ENCODE assay signal across 1 cellular context in genomic region chr17:8859029-8859803, GRCh38.
TF ChIP-seq lines count a peak whose summit lies in the region.

No MANE protein-coding gene starts in this region.

TF ChIP-seq in GM12878, 131 proteins besides CTCF, POLR2A, EP300 and RAD21 (continued from another document and continues in another):
- TF ChIP-seq IRF5 (IDR thresholded peaks at IDR 0.05; ENCODE audit: borderline replicate concordance) (no peak), ZNF687 (IDR thresholded peaks at IDR 0.05) (peak; percentile 97), SMAD1 (IDR thresholded peaks at IDR 0.05; ENCODE audit: low read depth, partially characterized antibody) (peak; percentile 18), CEBPZ (IDR thresholded peaks at IDR 0.05; ENCODE audit: low read depth, low read length) (no peak), MTA2 (IDR thresholded peaks at IDR 0.05; ENCODE audit: low read depth) (peak; percentile 77; the same call in 1 of the 2 replicates), SMC3 (IDR thresholded peaks at IDR 0.05; ENCODE audit: borderline replicate concordance, low read length) (peak; percentile 20; the same call in 1 of the 2 replicates), RB1 (IDR thresholded peaks at IDR 0.05; ENCODE audit: borderline replicate concordance) (no peak), CHD4 (IDR thresholded peaks at IDR 0.05) (no peak), ZNF384 (IDR thresholded peaks at IDR 0.05; ENCODE audit: borderline replicate concordance, low read depth, low read length) (no peak), CBFB (IDR thresholded peaks at IDR 0.05; ENCODE audit: low read depth) (peak; percentile 67; the same call in 1 of the 2 replicates), SIX5 (IDR thresholded peaks at IDR 0.05; ENCODE audit: low read depth, low read length, severe bottlenecking) (no peak), NR2C1 (IDR thresholded peaks at IDR 0.05) (no peak), TBL1XR1 (IDR thresholded peaks at IDR 0.05; ENCODE audit: low read depth, low read length) (no peak), NRF1 (conservative IDR thresholded peaks at IDR 0.05; ENCODE audit: low read depth, low read length) (no peak), CBX5 (IDR thresholded peaks at IDR 0.05; ENCODE audit: low read depth) (no peak), RBBP5 (conservative IDR thresholded peaks at IDR 0.05) (no peak), STAT3 (IDR thresholded peaks at IDR 0.05; ENCODE audit: low read depth, low read length) (no peak), LARP7 (IDR thresholded peaks at IDR 0.05) (0 out of 2 replicates have a peak, but pooled peaks have one; percentile 12), MYC (IDR thresholded peaks at IDR 0.05; ENCODE audit: insufficient read depth, insufficient read length, insufficient replicate concordance, low read length, severe bottlenecking) (no peak), IRF3 (IDR thresholded peaks at IDR 0.05) (no peak), TCF7 (IDR thresholded peaks at IDR 0.05; ENCODE audit: borderline replicate concordance) (no peak), KLF5 (IDR thresholded peaks at IDR 0.05; ENCODE audit: partially characterized antibody) (no peak), MEF2B (IDR thresholded peaks at IDR 0.05; ENCODE audit: partially characterized antibody, poor library complexity, severe bottlenecking) (peak; percentile 92), MEF2A (IDR thresholded peaks at IDR 0.05; ENCODE audit: insufficient read depth, low read depth, low read length) (no peak), PBX3 (IDR thresholded peaks at IDR 0.05; ENCODE audit: insufficient replicate concordance, low read depth, low read length) (no peak), IKZF2 (IDR thresholded peaks at IDR 0.05) (peak; percentile 66 to 77)
- TF ChIP-seq, protein P1, sequence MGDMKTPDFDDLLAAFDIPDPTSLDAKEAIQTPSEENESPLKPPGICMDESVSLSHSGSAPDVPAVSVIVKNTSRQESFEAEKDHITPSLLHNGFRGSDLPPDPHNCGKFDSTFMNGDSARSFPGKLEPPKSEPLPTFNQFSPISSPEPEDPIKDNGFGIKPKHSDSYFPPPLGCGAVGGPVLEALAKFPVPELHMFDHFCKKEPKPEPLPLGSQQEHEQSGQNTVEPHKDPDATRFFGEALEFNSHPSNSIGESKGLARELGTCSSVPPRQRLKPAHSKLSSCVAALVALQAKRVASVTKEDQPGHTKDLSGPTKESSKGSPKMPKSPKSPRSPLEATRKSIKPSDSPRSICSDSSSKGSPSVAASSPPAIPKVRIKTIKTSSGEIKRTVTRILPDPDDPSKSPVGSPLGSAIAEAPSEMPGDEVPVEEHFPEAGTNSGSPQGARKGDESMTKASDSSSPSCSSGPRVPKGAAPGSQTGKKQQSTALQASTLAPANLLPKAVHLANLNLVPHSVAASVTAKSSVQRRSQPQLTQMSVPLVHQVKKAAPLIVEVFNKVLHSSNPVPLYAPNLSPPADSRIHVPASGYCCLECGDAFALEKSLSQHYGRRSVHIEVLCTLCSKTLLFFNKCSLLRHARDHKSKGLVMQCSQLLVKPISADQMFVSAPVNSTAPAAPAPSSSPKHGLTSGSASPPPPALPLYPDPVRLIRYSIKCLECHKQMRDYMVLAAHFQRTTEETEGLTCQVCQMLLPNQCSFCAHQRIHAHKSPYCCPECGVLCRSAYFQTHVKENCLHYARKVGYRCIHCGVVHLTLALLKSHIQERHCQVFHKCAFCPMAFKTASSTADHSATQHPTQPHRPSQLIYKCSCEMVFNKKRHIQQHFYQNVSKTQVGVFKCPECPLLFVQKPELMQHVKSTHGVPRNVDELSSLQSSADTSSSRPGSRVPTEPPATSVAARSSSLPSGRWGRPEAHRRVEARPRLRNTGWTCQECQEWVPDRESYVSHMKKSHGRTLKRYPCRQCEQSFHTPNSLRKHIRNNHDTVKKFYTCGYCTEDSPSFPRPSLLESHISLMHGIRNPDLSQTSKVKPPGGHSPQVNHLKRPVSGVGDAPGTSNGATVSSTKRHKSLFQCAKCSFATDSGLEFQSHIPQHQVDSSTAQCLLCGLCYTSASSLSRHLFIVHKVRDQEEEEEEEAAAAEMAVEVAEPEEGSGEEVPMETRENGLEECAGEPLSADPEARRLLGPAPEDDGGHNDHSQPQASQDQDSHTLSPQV (IDR thresholded peaks at IDR 0.05): peak; percentile 14; the same call in 1 of the 2 replicates
- TF ChIP-seq, protein P2, sequence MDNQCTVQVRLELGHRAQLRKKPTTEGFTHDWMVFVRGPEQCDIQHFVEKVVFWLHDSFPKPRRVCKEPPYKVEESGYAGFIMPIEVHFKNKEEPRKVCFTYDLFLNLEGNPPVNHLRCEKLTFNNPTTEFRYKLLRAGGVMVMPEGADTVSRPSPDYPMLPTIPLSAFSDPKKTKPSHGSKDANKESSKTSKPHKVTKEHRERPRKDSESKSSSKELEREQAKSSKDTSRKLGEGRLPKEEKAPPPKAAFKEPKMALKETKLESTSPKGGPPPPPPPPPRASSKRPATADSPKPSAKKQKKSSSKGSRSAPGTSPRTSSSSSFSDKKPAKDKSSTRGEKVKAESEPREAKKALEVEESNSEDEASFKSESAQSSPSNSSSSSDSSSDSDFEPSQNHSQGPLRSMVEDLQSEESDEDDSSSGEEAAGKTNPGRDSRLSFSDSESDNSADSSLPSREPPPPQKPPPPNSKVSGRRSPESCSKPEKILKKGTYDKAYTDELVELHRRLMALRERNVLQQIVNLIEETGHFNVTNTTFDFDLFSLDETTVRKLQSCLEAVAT (IDR thresholded peaks at IDR 0.05): peak; percentile 74
- TF ChIP-seq, protein P3, sequence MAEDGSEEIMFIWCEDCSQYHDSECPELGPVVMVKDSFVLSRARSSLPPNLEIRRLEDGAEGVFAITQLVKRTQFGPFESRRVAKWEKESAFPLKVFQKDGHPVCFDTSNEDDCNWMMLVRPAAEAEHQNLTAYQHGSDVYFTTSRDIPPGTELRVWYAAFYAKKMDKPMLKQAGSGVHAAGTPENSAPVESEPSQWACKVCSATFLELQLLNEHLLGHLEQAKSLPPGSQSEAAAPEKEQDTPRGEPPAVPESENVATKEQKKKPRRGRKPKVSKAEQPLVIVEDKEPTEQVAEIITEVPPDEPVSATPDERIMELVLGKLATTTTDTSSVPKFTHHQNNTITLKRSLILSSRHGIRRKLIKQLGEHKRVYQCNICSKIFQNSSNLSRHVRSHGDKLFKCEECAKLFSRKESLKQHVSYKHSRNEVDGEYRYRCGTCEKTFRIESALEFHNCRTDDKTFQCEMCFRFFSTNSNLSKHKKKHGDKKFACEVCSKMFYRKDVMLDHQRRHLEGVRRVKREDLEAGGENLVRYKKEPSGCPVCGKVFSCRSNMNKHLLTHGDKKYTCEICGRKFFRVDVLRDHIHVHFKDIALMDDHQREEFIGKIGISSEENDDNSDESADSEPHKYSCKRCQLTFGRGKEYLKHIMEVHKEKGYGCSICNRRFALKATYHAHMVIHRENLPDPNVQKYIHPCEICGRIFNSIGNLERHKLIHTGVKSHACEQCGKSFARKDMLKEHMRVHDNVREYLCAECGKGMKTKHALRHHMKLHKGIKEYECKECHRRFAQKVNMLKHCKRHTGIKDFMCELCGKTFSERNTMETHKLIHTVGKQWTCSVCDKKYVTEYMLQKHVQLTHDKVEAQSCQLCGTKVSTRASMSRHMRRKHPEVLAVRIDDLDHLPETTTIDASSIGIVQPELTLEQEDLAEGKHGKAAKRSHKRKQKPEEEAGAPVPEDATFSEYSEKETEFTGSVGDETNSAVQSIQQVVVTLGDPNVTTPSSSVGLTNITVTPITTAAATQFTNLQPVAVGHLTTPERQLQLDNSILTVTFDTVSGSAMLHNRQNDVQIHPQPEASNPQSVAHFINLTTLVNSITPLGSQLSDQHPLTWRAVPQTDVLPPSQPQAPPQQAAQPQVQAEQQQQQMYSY (CRISPR knock-in tag; IDR thresholded peaks at IDR 0.05): no peak
- TF ChIP-seq, protein P4, sequence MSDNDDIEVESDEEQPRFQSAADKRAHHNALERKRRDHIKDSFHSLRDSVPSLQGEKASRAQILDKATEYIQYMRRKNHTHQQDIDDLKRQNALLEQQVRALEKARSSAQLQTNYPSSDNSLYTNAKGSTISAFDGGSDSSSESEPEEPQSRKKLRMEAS (IDR thresholded peaks at IDR 0.05; ENCODE audit: low read depth, low read length): peak; percentile 85
- TF ChIP-seq, protein P5, sequence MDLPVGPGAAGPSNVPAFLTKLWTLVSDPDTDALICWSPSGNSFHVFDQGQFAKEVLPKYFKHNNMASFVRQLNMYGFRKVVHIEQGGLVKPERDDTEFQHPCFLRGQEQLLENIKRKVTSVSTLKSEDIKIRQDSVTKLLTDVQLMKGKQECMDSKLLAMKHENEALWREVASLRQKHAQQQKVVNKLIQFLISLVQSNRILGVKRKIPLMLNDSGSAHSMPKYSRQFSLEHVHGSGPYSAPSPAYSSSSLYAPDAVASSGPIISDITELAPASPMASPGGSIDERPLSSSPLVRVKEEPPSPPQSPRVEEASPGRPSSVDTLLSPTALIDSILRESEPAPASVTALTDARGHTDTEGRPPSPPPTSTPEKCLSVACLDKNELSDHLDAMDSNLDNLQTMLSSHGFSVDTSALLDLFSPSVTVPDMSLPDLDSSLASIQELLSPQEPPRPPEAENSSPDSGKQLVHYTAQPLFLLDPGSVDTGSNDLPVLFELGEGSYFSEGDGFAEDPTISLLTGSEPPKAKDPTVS (IDR thresholded peaks at IDR 0.05; ENCODE audit: low read depth, low read length): no peak
